ENCODE assay signal across 8 cellular contexts in the genomic region with DNA sequence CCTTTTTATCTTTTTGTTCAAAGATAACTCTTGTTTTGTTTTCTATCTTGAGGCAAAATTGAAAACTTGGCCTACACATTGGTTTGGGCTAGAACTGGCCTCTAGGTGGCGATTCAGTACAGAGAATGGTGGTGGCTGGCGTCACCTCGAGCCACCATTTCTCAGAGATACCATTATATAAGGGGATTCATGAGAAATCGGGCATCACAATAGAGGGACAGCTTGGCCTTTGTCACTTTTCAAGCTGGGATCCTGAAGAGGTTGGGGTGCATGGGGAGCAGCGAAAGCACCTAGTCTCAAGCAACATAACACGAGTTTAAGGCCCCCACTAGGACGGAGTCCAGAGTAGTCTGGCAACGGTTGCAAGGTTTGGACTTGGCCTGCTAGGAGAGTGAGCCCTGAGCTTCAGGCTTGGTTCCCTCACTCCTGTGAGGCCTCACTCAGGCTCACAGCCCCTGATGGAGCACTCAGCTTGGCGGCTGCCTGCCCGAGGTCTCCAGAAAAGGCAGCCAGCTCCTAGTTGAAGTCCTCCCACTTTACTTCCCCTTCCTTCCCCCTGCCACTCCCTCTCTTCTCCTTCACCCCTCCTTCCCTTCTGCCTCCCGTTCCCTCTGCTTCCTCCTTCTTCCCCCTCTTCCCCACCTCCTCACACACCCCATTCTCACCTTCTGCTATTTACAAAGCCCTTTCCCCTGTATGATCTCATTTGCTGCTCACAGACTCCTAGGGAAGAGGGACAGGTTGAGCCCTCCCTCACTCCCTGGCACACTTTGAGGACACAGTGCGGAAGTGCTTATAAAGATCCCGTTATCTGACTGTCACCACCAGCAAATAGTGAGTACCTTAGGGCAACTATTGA.
A peak's percentile ranks its signal among the peaks of the same experiment; 100 is the strongest.
DNase-seq lines count a peak whose midpoint lies in the region; ATAC-seq and TF ChIP-seq lines count a peak whose summit lies in the region.

No MANE protein-coding gene starts in this region.

- peaks cover 28% of the 10 kb centered on the region for H3K4me1 ChIP-seq in left ventricle myocardium inferior

- TF ChIP-seq CTCF in NB4 (IDR thresholded peaks at IDR 0.05; ENCODE audit: low read depth, low read length) (peak; percentile 73), left ventricle myocardium inferior (IDR thresholded peaks at IDR 0.05; ENCODE audit: borderline replicate concordance) (peak; percentile 88)

- H3K27ac ChIP-seq in left ventricle myocardium inferior (replicated peaks), result peak overlapping the region; percentile 16

- no peak for ATAC-seq in HG03469 (IDR thresholded peaks at IDR 0.05; ENCODE audit: unreplicated experiment)

- no peak overlapping the region for H3K4me3 ChIP-seq in NB4 (ENCODE audit: low read depth, low read length)
- peak overlapping the region; percentile 44 for H3K4me3 ChIP-seq in left ventricle myocardium inferior

- DNase-seq in GM03348 (ENCODE audit: low spot score), result peak; percentile 82
- peak; percentile 65 for DNase-seq in HCEC 1CT
- peak; percentile 73 for DNase-seq in NB4 (ENCODE audit: low read depth)
- DNase-seq in SW480 (ENCODE audit: low spot score), result peak; percentile 57
- DNase-seq in amniotic stem cell (lab: John Stamatoyannopoulos, UW), result peak; percentile 58
- DNase-seq in left ventricle myocardium inferior, result peak; percentile 40
- DNase-seq in renal cortical epithelial cell (ENCODE audit: low read depth), result peak; percentile 48

- H3K9me3 ChIP-seq in left ventricle myocardium inferior (replicated peaks), result no peaks in the 10 kb centered on the region

- intact Hi-C loops in left ventricle myocardium inferior (cut with micrococcal nuclease), result loop anchor here (2.0 to 10.0 kb wide), 2 partner anchors 314 to 538 kb away; no protein-coding TSS in a partner anchor

- H3K27me3 ChIP-seq in left ventricle myocardium inferior (ENCODE audit: low read depth), result no peaks in the 10 kb centered on the region

- no peaks in the 10 kb centered on the region for H3K36me3 ChIP-seq in left ventricle myocardium inferior

- TF ChIP-seq POLR2A in NB4 (IDR thresholded peaks at IDR 0.05; ENCODE audit: extremely low read depth, insufficient read length), result no peak
